ENCODE assay signal across 16 cellular contexts in genomic region chr5:157519579-157520253, GRCh38. TPM values are rescaled to one million over a fixed set of nuclear protein-coding genes. Genes with fewer than 3 reads are reported as not detected.
DNase-seq lines count a peak whose midpoint lies in the region; ATAC-seq, FAIRE-seq and TF ChIP-seq lines count a peak whose summit lies in the region.
"Had no signal": no experiment of that assay in that cellular context is flagged by ENCODE, and none has a peak within 500 bp of the region (broad histone marks: within the 10 kb centered on the region; RNA-seq: fewer than 3 reads in every experiment).

No MANE protein-coding gene starts in this region.

- H3K27ac ChIP-seq in astrocyte (ENCODE audit: low read depth, low read length) (peak overlapping the region; percentile 7), SJCRH30 (no peak overlapping the region)
- H3K27ac ChIP-seq: C4-2B, cardiac muscle cell had no signal

- H3K27me3 ChIP-seq in astrocyte (ENCODE audit: insufficient read depth, low read length) (no peaks in the 10 kb centered on the region), SJCRH30 (no peaks in the 10 kb centered on the region)
- H3K27me3 ChIP-seq: cardiac muscle cell, spleen had no signal

- H3K9me3 ChIP-seq in astrocyte (ENCODE audit: insufficient read depth, low read depth, low read length) (no peaks in the 10 kb centered on the region), SJCRH30 (replicated peaks) (no peaks in the 10 kb centered on the region)
- H3K9me3 ChIP-seq: spleen had no signal

- H3K9me3 Mint-ChIP-seq in astrocyte (ENCODE audit: unreplicated experiment) = no peaks in the 10 kb centered on the region
- no peaks in the 10 kb centered on the region for H3K9me3 Mint-ChIP-seq in activated T-helper 2 cell treated with anti-CD3 and anti-CD28 coated beads, Interferon-gamma antibody, Interleukin-2, Interleukin-4, amounts not matched to agents 10 μg/mL and 5 μg/mL and 100 μg/mL, durations not matched to agents 14 hours and 24 hours and 36 hours
- H3K9me3 Mint-ChIP-seq: natural killer cell had no signal

- ATAC-seq in HG02870 (IDR thresholded peaks at IDR 0.05; ENCODE audit: unreplicated experiment) (peak; percentile 69), HG03565 (IDR thresholded peaks at IDR 0.05; ENCODE audit: unreplicated experiment) (no peak)
- ATAC-seq: esophagus mucosa, natural killer cell had no signal

- no peak overlapping the region for H3K4me3 Mint-ChIP-seq in astrocyte (ENCODE audit: unreplicated experiment)
- no peak overlapping the region for H3K4me3 Mint-ChIP-seq in activated T-helper 2 cell treated with anti-CD3 and anti-CD28 coated beads, Interferon-gamma antibody, Interleukin-2, Interleukin-4, amounts not matched to agents 10 μg/mL and 5 μg/mL and 100 μg/mL, durations not matched to agents 14 hours and 24 hours and 36 hours (ENCODE audit: low read depth)
- H3K4me3 Mint-ChIP-seq: natural killer cell had no signal

- H3K27ac Mint-ChIP-seq in astrocyte (ENCODE audit: unreplicated experiment) = peak overlapping the region; percentile 58
- no peak overlapping the region for H3K27ac Mint-ChIP-seq in activated T-helper 2 cell treated with anti-CD3 and anti-CD28 coated beads, Interferon-gamma antibody, Interleukin-2, Interleukin-4, amounts not matched to agents 10 μg/mL and 5 μg/mL and 100 μg/mL, durations not matched to agents 14 hours and 24 hours and 36 hours
- H3K27ac Mint-ChIP-seq: natural killer cell had no signal

- no peak overlapping the region for H3K4me2 ChIP-seq in astrocyte (ENCODE audit: low read length)

- H3K9ac ChIP-seq in astrocyte (ENCODE audit: low read length) = no peak overlapping the region

- FAIRE-seq in astrocyte (lab: Jason Lieb, UNC) = no peak

- peaks cover 57% of the 10 kb centered on the region for H3K36me3 ChIP-seq in astrocyte (ENCODE audit: insufficient read depth, low read length)
- peaks cover 45% of the 10 kb centered on the region for H3K36me3 ChIP-seq in SJCRH30
- H3K36me3 ChIP-seq: cardiac muscle cell had no signal

- H3K36me3 Mint-ChIP-seq in astrocyte (ENCODE audit: low read depth, unreplicated experiment) = peaks cover 26% of the 10 kb centered on the region
- H3K36me3 Mint-ChIP-seq in activated T-helper 2 cell treated with anti-CD3 and anti-CD28 coated beads, Interferon-gamma antibody, Interleukin-2, Interleukin-4, amounts not matched to agents 10 μg/mL and 5 μg/mL and 100 μg/mL, durations not matched to agents 14 hours and 24 hours and 36 hours (ENCODE audit: low read depth) = peaks cover 93% of the 10 kb centered on the region
- H3K36me3 Mint-ChIP-seq: natural killer cell had no signal

- no peak overlapping the region for H2AFZ ChIP-seq in astrocyte (ENCODE audit: low read depth, low read length)

- peaks cover 33% of the 10 kb centered on the region for H3K4me1 ChIP-seq in astrocyte (ENCODE audit: insufficient read depth, low read length)
- peaks cover 25% of the 10 kb centered on the region for H3K4me1 ChIP-seq in SJCRH30

- peaks cover 72% of the 10 kb centered on the region for H4K20me1 ChIP-seq in astrocyte (ENCODE audit: insufficient read depth, low read length)

- H3K27me3 Mint-ChIP-seq in astrocyte (ENCODE audit: low read depth, unreplicated experiment) = no peaks in the 10 kb centered on the region
- H3K27me3 Mint-ChIP-seq in activated T-helper 2 cell treated with anti-CD3 and anti-CD28 coated beads, Interferon-gamma antibody, Interleukin-2, Interleukin-4, amounts not matched to agents 10 μg/mL and 5 μg/mL and 100 μg/mL, durations not matched to agents 14 hours and 24 hours and 36 hours (ENCODE audit: low read depth) = no peaks in the 10 kb centered on the region

- intact Hi-C loops in activated T-helper 2 cell treated with anti-CD3 and anti-CD28 coated beads, Interferon-gamma antibody, Interleukin-2, Interleukin-4, amounts not matched to agents 10 μg/mL and 5 μg/mL and 100 μg/mL, durations not matched to agents 14 hours and 24 hours and 36 hours (cut with micrococcal nuclease) = loop anchor here (1.0 to 5.0 kb wide), 2 partner anchors 22 to 198 kb away; no protein-coding TSS in a partner anchor

- in situ Hi-C loops in GM13976 (cut with MboI; ENCODE audit: low sequenced_read_pairs, unreplicated experiment) = no loop called here

- no peak overlapping the region for H3K4me3 ChIP-seq in astrocyte (ENCODE audit: insufficient read depth, low read depth, low read length)
- no peak overlapping the region for H3K4me3 ChIP-seq in SJCRH30
- H3K4me3 ChIP-seq: cardiac muscle cell, spleen had no signal

- H3K4me1 Mint-ChIP-seq in astrocyte (ENCODE audit: low read depth, unreplicated experiment) = peaks cover 48% of the 10 kb centered on the region
- H3K4me1 Mint-ChIP-seq in activated T-helper 2 cell treated with anti-CD3 and anti-CD28 coated beads, Interferon-gamma antibody, Interleukin-2, Interleukin-4, amounts not matched to agents 10 μg/mL and 5 μg/mL and 100 μg/mL, durations not matched to agents 14 hours and 24 hours and 36 hours (ENCODE audit: low read depth) = peaks cover 54% of the 10 kb centered on the region
- H3K4me1 Mint-ChIP-seq: natural killer cell had no signal

- DNase-seq in GM13976 (ENCODE audit: low spot score) = peak; percentile 78
- peak; percentile 22 for DNase-seq in GM19238 (ENCODE audit: insufficient read length, low spot score)
- no peak for DNase-seq in astrocyte (ENCODE audit: low read depth)
- no peak for DNase-seq in inferior parietal cortex (ENCODE audit: extremely low spot score)
- no peak for DNase-seq in SJCRH30
- no peak for DNase-seq in activated T-helper 2 cell treated with anti-CD3 and anti-CD28 coated beads, Interferon-gamma antibody, Interleukin-2, Interleukin-4, amounts not matched to agents 10 μg/mL and 5 μg/mL and 100 μg/mL, durations not matched to agents 14 hours and 24 hours and 36 hours (ENCODE audit: low spot score)
- DNase-seq: activated effector memory CD4-positive, alpha-beta T cell treated with Interleukin-2 at 50 U/mL for 16 hours; IMR-90; natural killer cell; NCI-H2081; spleen had no signal

- TF ChIP-seq CTCF in GM13976 (IDR thresholded peaks at IDR 0.05; ENCODE audit: borderline replicate concordance, control extremely low read depth, extremely low read depth, insufficient read depth, missing control alignments) (no peak), astrocyte (IDR thresholded peaks at IDR 0.05; ENCODE audit: insufficient read depth, low read depth, low read length) (no peak)

- peaks cover 73% of the 10 kb centered on the region for H3K79me2 ChIP-seq in astrocyte (ENCODE audit: insufficient read depth, low read length)

RNA-seq across cellular contexts. Expression of gene ADAM19, which starts 55.9 kb away (rescaled TPM):
- total RNA-seq in astrocyte = 316 and 332 TPM in 2 replicates
- total RNA-seq in SJCRH30 (2014; rRNA removed; shearing (Covaris generic)) = 45.1 and 50.0 TPM in 2 replicates
- 229 and 237 TPM in 2 replicates for total RNA-seq in activated T-helper 2 cell treated with anti-CD3 and anti-CD28 coated beads, Interferon-gamma antibody, Interleukin-2, Interleukin-4, amounts not matched to agents 10 μg/mL and 5 μg/mL and 100 μg/mL, durations not matched to agents 14 hours and 24 hours and 36 hours

RNA-seq across cellular contexts. Expression of gene NIPAL4, which starts 59.7 kb away (rescaled TPM):
- 7.1 and 10.8 TPM in 2 replicates for total RNA-seq in astrocyte
- not detected in 2 replicates for total RNA-seq in SJCRH30 (2014; rRNA removed; shearing (Covaris generic))
- total RNA-seq in activated T-helper 2 cell treated with anti-CD3 and anti-CD28 coated beads, Interferon-gamma antibody, Interleukin-2, Interleukin-4, amounts not matched to agents 10 μg/mL and 5 μg/mL and 100 μg/mL, durations not matched to agents 14 hours and 24 hours and 36 hours = 1.9 and 2.1 TPM in 2 replicates

Comparison
In these comparisons a context has a peak if more than half of its experiments do, and no peak if none do; other contexts are left out.
1. DNase-seq: peak in GM13976 (single experiment) and GM19238 (single experiment); none in astrocyte (single experiment), inferior parietal cortex (single experiment), SJCRH30 (0 of 2) and activated T-helper 2 cell treated with anti-CD3 and anti-CD28 coated beads, Interferon-gamma antibody, Interleukin-2, Interleukin-4, amounts not matched to agents 10 μg/mL and 5 μg/mL and 100 μg/mL, durations not matched to agents 14 hours and 24 hours and 36 hours (single experiment).